In the genomic region with DNA sequence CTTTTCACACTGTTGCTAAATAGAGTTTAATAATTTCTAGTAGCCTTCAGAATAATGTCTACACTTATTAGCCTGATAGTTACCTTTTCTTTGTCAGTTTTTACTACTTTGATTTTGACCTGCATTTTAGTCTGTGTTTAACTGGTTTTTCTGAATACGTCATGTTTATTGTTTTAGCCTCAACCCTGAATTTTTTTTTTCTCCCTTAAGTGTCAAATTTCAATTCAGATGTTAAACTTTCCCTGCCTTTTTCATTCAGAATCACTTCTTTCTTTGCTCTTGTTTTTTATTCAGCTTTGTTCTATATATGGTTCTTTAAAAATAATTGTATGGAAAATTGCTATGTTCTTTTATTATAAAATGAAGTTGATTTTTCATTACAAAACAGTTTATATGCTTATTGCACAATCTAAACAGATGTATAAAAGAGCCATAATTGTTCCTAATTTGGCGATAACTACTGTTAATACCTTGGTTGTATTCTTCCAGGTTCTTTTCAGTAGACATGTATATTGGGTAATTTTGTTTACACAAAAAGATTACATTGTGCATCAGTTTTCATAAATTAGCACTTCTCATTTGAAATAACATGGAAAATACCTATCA, we compare ENCODE assay signal across 18 cellular contexts.
"Had no signal": no experiment of that assay in that cellular context is flagged by ENCODE, and none has a peak within 500 bp of the region (broad histone marks: within the 10 kb centered on the region; RNA-seq: fewer than 3 reads in every experiment).

No MANE protein-coding gene starts in this region.

- ATAC-seq: activated T-helper 17 cell treated with anti-CD3 and anti-CD28 coated beads, Interleukin-2, amount 50 U/mL, for 72 hours; mucosa of descending colon; naive thymus-derived CD8-positive, alpha-beta T cell; right cardiac atrium; stimulated activated memory B cell treated with anti-CD40 and anti-IgM and Interleukin-4, amounts not matched to agents 10 μg/mL and 1 μg/mL and 100 μg/mL, for 72 hours; T-helper 17 cell had no signal

- H3K4me2 ChIP-seq: hepatocyte had no signal

- H3K4me3 ChIP-seq: hepatocyte, mucosa of descending colon, tibial nerve had no signal

- H2AFZ ChIP-seq: hepatocyte had no signal

- H3K27ac ChIP-seq: epithelial cell of prostate, hepatocyte, neutrophil, tibial nerve had no signal

- FAIRE-seq: TTC549 had no signal

- DNase-seq: activated CD4-positive, alpha-beta T cell treated with anti-CD3 and anti-CD28 coated beads, Interleukin-2, amount 50 U/mL, for 1 hour; activated CD4-positive, CD25-positive, alpha-beta regulatory T cell; activated naive CD4-positive, alpha-beta T cell treated with anti-CD3 and anti-CD28 coated beads for 36 hours; activated T-cell treated with anti-CD3 and anti-CD28 coated beads for 4 hours; caudate nucleus; cortex of kidney; effector memory CD4-positive, alpha-beta T cell; mucosa of descending colon; naive thymus-derived CD8-positive, alpha-beta T cell; right cardiac atrium; T-helper 17 cell had no signal

- H3K27me3 ChIP-seq: hepatocyte, neutrophil, tibial nerve had no signal

- H3K36me3 ChIP-seq: neutrophil, tibial nerve had no signal

- H3K9me3 ChIP-seq: mucosa of descending colon, neutrophil, tibial nerve had no signal
